14 cellular contexts compared by ENCODE assay signal in the genomic region with DNA sequence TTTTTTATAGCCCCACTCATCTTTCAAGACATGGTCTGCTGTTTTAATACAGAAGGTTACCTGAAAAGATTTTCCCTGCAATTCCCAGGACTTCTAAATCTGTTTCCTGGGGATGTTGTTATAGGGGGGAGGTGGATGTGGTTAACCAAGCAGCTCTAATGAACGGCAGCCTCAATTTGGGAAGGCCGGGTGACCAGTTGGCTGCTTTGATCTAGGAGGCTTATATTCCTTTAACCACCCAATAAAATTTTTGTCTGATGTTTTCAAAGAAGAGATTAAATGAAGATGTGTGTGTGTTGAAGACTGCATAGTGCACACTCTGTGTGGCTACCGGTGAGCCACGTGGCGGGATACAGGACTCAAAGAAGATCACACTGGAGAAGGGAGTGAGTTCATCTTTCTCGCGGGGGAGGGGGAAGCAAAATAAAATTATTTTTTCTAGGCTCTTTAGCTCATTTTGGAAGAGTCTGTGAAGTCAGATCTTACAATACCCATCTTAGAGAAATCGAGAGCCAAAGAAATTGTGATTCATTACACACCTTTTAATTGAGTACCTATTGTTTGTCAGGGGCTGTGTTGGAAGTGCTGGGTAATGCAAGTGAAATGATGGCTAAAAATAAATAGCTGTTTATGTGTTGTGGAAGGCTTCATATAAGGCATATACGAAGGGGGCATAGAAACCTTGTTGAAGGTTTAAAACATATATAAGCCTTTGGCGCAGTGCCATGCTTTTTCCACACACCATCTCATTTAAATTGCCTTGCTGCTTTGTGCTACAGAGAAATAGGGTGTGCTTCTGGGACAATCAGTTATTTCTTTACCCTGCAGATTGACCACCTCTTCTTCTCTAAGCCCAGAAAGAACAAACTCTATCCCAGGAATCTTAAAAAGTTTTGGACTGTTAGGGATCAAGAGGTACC. TPM values are rescaled to one million over a fixed set of nuclear protein-coding genes. Genes with fewer than 3 reads are reported as not detected.
DNase-seq lines count a peak whose midpoint lies in the region; FAIRE-seq and TF ChIP-seq lines count a peak whose summit lies in the region.
"Had no signal": no experiment of that assay in that cellular context is flagged by ENCODE, and none has a peak within 500 bp of the region (broad histone marks: within the 10 kb centered on the region; RNA-seq: fewer than 3 reads in every experiment).

No MANE protein-coding gene starts in this region.

- H3K4me3 Mint-ChIP-seq in T-helper 1 cell treated with Interleukin-12 subunit alpha and Interleukin-12 subunit beta and Interleukin-4 antibody, amounts not matched to agents 30 μg/mL and 1 μg/mL, for 36 hours: peak overlapping the region; percentile 38
- no peak overlapping the region for H3K4me3 Mint-ChIP-seq in endodermal cell
- H3K4me3 Mint-ChIP-seq: H9 had no signal

- no peak overlapping the region for H3K9ac ChIP-seq in endodermal cell (ENCODE audit: extremely low read depth, low read length, poor library complexity, severe bottlenecking)
- peak overlapping the region; percentile 6 for H3K9ac ChIP-seq in skeletal muscle satellite cell (ENCODE audit: low read depth, low read length)

- no peaks in the 10 kb centered on the region for H3K9me3 Mint-ChIP-seq in T-helper 1 cell treated with Interleukin-12 subunit alpha and Interleukin-12 subunit beta and Interleukin-4 antibody, amounts not matched to agents 30 μg/mL and 1 μg/mL, for 36 hours
- H3K9me3 Mint-ChIP-seq in endodermal cell: no peaks in the 10 kb centered on the region
- H3K9me3 Mint-ChIP-seq: H9 had no signal

- H3K9me3 ChIP-seq in endodermal cell (ENCODE audit: control insufficient read depth, low read length) (no peaks in the 10 kb centered on the region), skeletal muscle satellite cell (replicated peaks; ENCODE audit: low read length) (no peaks in the 10 kb centered on the region)
- H3K9me3 ChIP-seq: testis had no signal

- no peak for DNase-seq in T-helper 1 cell
- DNase-seq in RPMI7951 (ENCODE audit: low read depth): peak; percentile 37
- peak; percentile 35 for DNase-seq in endodermal cell
- DNase-seq in DMS79 (lab: John Stamatoyannopoulos, UW): no peak
- no peak for DNase-seq in HTR-8/SVneo (ENCODE audit: insufficient read length, low spot score)
- DNase-seq in amygdala (lab: John Stamatoyannopoulos, UW): no peak
- DNase-seq: activated CD4-positive, alpha-beta T cell treated with anti-CD3 and anti-CD28 coated beads, Interleukin-2, amount 50 U/mL, for 1 hour; H9; NCI-H1436; PC-3; testis had no signal

- H3K4me3 ChIP-seq in endodermal cell (ENCODE audit: low read length): no peak overlapping the region
- H3K4me3 ChIP-seq in skeletal muscle satellite cell (ENCODE audit: low read length): no peak overlapping the region
- H3K4me3 ChIP-seq: testis had no signal

- no peaks in the 10 kb centered on the region for H3K4me1 ChIP-seq in endodermal cell (ENCODE audit: control insufficient read depth, insufficient read depth, low read length)
- peaks cover 62% of the 10 kb centered on the region for H3K4me1 ChIP-seq in skeletal muscle satellite cell (ENCODE audit: control insufficient read depth, insufficient read depth, low read length)

- peak overlapping the region; percentile 87 for H3K27ac Mint-ChIP-seq in T-helper 1 cell treated with Interleukin-12 subunit alpha and Interleukin-12 subunit beta and Interleukin-4 antibody, amounts not matched to agents 30 μg/mL and 1 μg/mL, for 36 hours
- H3K27ac Mint-ChIP-seq in endodermal cell: no peak overlapping the region

- H3K27me3 Mint-ChIP-seq in T-helper 1 cell treated with Interleukin-12 subunit alpha and Interleukin-12 subunit beta and Interleukin-4 antibody, amounts not matched to agents 30 μg/mL and 1 μg/mL, for 36 hours (ENCODE audit: low read depth): no peaks in the 10 kb centered on the region
- H3K27me3 Mint-ChIP-seq in endodermal cell (ENCODE audit: insufficient read depth): no peaks in the 10 kb centered on the region

- H3K27me3 ChIP-seq in endodermal cell (ENCODE audit: control insufficient read depth, insufficient read depth, low read length, poor library complexity, severe bottlenecking) (no peaks in the 10 kb centered on the region), skeletal muscle satellite cell (ENCODE audit: control insufficient read depth, insufficient read depth, low read length) (no peaks in the 10 kb centered on the region)
- H3K27me3 ChIP-seq: testis had no signal

- 95 to 98% methylated on average over 7 to 8 of the region's 10 CpGs for WGBS in endodermal cell (ENCODE audit: insufficient coverage in 1 of 2, insufficient read length in 1 of 2), 2 experiments

- H3K36me3 ChIP-seq in endodermal cell (ENCODE audit: control insufficient read depth, insufficient read depth, low read length) (no peaks in the 10 kb centered on the region), skeletal muscle satellite cell (ENCODE audit: insufficient read depth, low read length) (peaks cover 42% of the 10 kb centered on the region)

- peaks cover 68% of the 10 kb centered on the region for H3K4me1 Mint-ChIP-seq in T-helper 1 cell treated with Interleukin-12 subunit alpha and Interleukin-12 subunit beta and Interleukin-4 antibody, amounts not matched to agents 30 μg/mL and 1 μg/mL, for 36 hours (ENCODE audit: low read depth)
- peaks cover 22% of the 10 kb centered on the region for H3K4me1 Mint-ChIP-seq in endodermal cell

- no peak overlapping the region for H3K4me2 ChIP-seq in skeletal muscle satellite cell (ENCODE audit: low read length)

- FAIRE-seq in HTR-8/SVneo (lab: Jason Lieb, UNC): no peak
- FAIRE-seq: bronchial epithelial cell had no signal

- peaks cover 19% of the 10 kb centered on the region for H3K36me3 Mint-ChIP-seq in T-helper 1 cell treated with Interleukin-12 subunit alpha and Interleukin-12 subunit beta and Interleukin-4 antibody, amounts not matched to agents 30 μg/mL and 1 μg/mL, for 36 hours (ENCODE audit: low read depth)
- no peaks in the 10 kb centered on the region for H3K36me3 Mint-ChIP-seq in endodermal cell (ENCODE audit: low read depth)

- H3K27ac ChIP-seq in endodermal cell (ENCODE audit: low read depth, low read length): no peak overlapping the region
- H3K27ac ChIP-seq: testis had no signal

- no peak for TF ChIP-seq CTCF in endodermal cell (conservative IDR thresholded peaks at IDR 0.05)

RNA-seq across cellular contexts. Expression of gene ELK3, which starts 18.5 kb away (rescaled TPM):
- 29.5 and 37.6 TPM in 2 replicates for total RNA-seq in RPMI7951 (2014; rRNA removed; shearing (Covaris generic))
- 10 to 100 TPM; 17.1 to 18.1 TPM for total RNA-seq in endodermal cell
- polyA plus RNA-seq in endodermal cell (2013, experiment 1 of 2): 20.7 TPM
- 26.6 TPM for polyA plus RNA-seq in endodermal cell (2013, experiment 2 of 2)
- 46.6 and 58.5 TPM in 2 replicates for total RNA-seq in skeletal muscle satellite cell (2012; rRNA removed)

Comparison
In these comparisons a context has a peak if more than half of its experiments do, and no peak if none do; other contexts are left out.
1. DNase-seq: peak in RPMI7951 (single experiment) and endodermal cell (single experiment); none in T-helper 1 cell (0 of 5), DMS79 (single experiment), HTR-8/SVneo (single experiment) and amygdala (0 of 56).